1 cellular context compared by ENCODE assay signal in the genomic region with DNA sequence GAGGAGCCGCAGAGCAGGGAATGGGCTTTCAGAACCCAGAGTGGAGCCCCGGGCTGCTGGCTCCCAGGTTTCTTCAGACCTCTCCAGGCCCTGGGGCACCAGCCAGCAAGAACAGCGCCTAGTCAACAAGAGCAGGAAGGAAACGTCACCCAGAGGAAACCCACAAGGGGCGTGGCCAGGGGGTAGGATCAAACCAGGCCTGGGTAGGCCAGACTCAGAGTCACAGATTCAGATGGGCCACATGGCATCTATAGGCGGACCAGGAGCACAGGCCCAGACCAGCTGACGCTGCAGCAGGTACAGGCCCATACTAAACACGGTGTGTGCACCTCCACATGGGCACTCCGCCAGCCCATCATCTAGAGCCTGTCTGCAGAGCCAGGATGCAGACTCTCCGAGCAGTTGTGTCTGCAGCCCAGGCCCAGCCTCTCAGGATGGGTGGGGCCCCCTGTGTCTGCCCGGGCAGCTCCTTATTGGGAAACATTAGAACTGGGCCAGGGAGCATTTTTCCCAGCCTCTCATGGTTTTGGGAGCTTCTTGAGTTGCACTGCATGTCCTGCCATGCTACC.
TF ChIP-seq lines count a peak whose summit lies in the region.

A gene (minus strand): TSS at position 127 of the 569 bp plus-strand sequence. CDS start 552 bp downstream, outside the sequence.

TF ChIP-seq in SK-N-SH treated with all-trans-retinoic acid at 6 μM for 48 hours, 23 proteins besides CTCF, POLR2A, EP300 and RAD21 (continued from another document):
- TF ChIP-seq, protein P1, sequence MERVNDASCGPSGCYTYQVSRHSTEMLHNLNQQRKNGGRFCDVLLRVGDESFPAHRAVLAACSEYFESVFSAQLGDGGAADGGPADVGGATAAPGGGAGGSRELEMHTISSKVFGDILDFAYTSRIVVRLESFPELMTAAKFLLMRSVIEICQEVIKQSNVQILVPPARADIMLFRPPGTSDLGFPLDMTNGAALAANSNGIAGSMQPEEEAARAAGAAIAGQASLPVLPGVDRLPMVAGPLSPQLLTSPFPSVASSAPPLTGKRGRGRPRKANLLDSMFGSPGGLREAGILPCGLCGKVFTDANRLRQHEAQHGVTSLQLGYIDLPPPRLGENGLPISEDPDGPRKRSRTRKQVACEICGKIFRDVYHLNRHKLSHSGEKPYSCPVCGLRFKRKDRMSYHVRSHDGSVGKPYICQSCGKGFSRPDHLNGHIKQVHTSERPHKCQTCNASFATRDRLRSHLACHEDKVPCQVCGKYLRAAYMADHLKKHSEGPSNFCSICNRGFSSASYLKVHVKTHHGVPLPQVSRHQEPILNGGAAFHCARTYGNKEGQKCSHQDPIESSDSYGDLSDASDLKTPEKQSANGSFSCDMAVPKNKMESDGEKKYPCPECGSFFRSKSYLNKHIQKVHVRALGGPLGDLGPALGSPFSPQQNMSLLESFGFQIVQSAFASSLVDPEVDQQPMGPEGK (CRISPR knock-in tag; IDR thresholded peaks at IDR 0.05; ENCODE audit: borderline replicate concordance) = no peak
- TF ChIP-seq ZNF70 (CRISPR knock-in tag; IDR thresholded peaks at IDR 0.05) = no peak
- TF ChIP-seq ZNF565 (CRISPR knock-in tag; conservative IDR thresholded peaks at IDR 0.05; ENCODE audit: low read depth) = no peak
- no peak for TF ChIP-seq ISL1 (CRISPR knock-in tag; IDR thresholded peaks at IDR 0.05)
- TF ChIP-seq ZFP3 (CRISPR knock-in tag; IDR thresholded peaks at IDR 0.05) = no peak
